In the genomic region with DNA sequence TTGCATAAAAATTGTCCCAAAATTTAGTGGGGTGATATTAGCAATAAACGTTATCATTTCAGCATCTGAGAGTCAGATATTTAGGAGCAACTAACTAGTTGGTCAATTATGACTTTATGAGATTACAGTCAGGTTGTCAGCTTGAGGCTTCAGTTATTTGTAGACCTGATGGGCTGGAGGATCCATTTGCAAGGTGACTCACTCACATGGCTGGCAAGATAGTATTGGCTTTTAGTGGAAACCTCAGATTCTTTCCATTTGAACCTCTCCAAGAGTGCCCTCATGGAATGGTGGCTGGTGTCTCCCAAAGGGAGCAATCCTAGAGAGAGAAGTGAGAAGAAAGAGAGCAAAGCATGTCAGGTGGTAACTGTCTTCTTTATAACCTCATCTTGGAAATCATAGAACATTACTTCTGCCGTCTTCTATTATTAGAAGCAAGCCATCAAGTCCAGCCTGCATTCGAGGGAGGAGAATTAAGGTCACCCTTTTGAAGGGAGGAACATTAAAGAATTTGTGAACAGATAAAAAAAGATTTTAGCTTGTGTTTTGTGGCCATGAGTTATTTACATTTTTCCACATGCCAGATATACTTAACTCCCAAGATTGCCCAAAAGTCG, we compare ENCODE assay signal across 18 cellular contexts.
A peak's percentile ranks its signal among the peaks of the same experiment; 100 is the strongest.
DNase-seq lines count a peak whose midpoint lies in the region; ATAC-seq and TF ChIP-seq lines count a peak whose summit lies in the region.
"Had no signal": no experiment of that assay in that cellular context is flagged by ENCODE, and none has a peak within 500 bp of the region (broad histone marks: within the 10 kb centered on the region; RNA-seq: fewer than 3 reads in every experiment).

No MANE protein-coding gene starts in this region.

- peaks cover 17% of the 10 kb centered on the region for H3K36me3 Mint-ChIP-seq in activated CD8-positive, alpha-beta memory T cell treated with anti-CD3 and anti-CD28 coated beads, Interleukin-2, amount 10 ng/mL, durations not matched to agents 7 days and 5 days

- H2AK5ac ChIP-seq in mesendoderm (ENCODE audit: low read length): no peak overlapping the region

- H3K9me3 ChIP-seq in left ventricle myocardium inferior (replicated peaks): no peaks in the 10 kb centered on the region
- H3K9me3 ChIP-seq in SK-N-SH: no peaks in the 10 kb centered on the region
- H3K9me3 ChIP-seq in skeletal muscle tissue (ENCODE audit: control insufficient read depth in 3 of 3, low read length in 3 of 3): no peaks in the 10 kb centered on the region
- H3K9me3 ChIP-seq: SJSA1 had no signal

- no peak overlapping the region for H2BK120ac ChIP-seq in mesendoderm (ENCODE audit: low read depth, low read length)

- WGBS in SK-N-SH (ENCODE audit: low lambda C conversion rate): 75% methylated on average over 4 of the region's 4 CpGs
- WGBS in mesendoderm (ENCODE audit: extremely low coverage, insufficient coverage, low lambda C conversion rate): no CpG with 5 or more reads among the region's 4 CpGs

- no peak overlapping the region for H3K18ac ChIP-seq in mesendoderm (ENCODE audit: low read length)

- CTCF ChIA-PET in SK-N-SH (lab: Yijun Ruan, JAX): interaction anchor here (0.7 to 4.7 kb wide), 4 partner anchors 18 to 100 kb away, joined by 3 to 24 read pairs (median 4); a partner anchor contains a TSS
- CTCF ChIA-PET in activated CD8-positive, alpha-beta memory T cell treated with anti-CD3 and anti-CD28 coated beads, Interleukin-2, amount 10 ng/mL, durations not matched to agents 7 days and 5 days (lab: Charles Lee): interaction anchor here (0.7 kb wide), 1 partner anchor 24 kb away, joined by 3 read pairs; no protein-coding TSS in a partner anchor

- H3K79me2 ChIP-seq in SK-N-SH (ENCODE audit: insufficient read depth): peaks cover 96% of the 10 kb centered on the region
- H3K79me2 ChIP-seq in mesendoderm (ENCODE audit: control insufficient read depth, insufficient read depth, low read length): peaks cover 5% of the 10 kb centered on the region

- H4K8ac ChIP-seq in mesendoderm (ENCODE audit: low read depth, low read length): no peak overlapping the region

- H3K4me2 ChIP-seq in SK-N-SH (no peak overlapping the region), mesendoderm (ENCODE audit: low read length) (no peak overlapping the region)

- no peak overlapping the region for H3K9ac ChIP-seq in SK-N-SH
- H3K9ac ChIP-seq in mesendoderm (ENCODE audit: low read length): no peak overlapping the region
- no peak overlapping the region for H3K9ac ChIP-seq in skeletal muscle tissue (ENCODE audit: low read depth in 1 of 3, low read length in 3 of 3)

- no peaks in the 10 kb centered on the region for H3K36me3 ChIP-seq in left ventricle myocardium inferior
- peaks cover 0 to 5% of the 10 kb centered on the region in 2 experiments for H3K36me3 ChIP-seq in SK-N-SH (replicated peaks in 1 of 2; ENCODE audit: control insufficient read depth in 1 of 2, insufficient read depth in 2 of 2, low read length in 1 of 2)
- no peaks in the 10 kb centered on the region for H3K36me3 ChIP-seq in mesendoderm (ENCODE audit: control insufficient read depth, insufficient read depth, low read length)
- no peaks in the 10 kb centered on the region for H3K36me3 ChIP-seq in skeletal muscle tissue (ENCODE audit: control insufficient read depth in 3 of 3, insufficient read depth in 3 of 3, low read length in 3 of 3)

- H3K9me3 Mint-ChIP-seq in activated CD8-positive, alpha-beta memory T cell treated with anti-CD3 and anti-CD28 coated beads, Interleukin-2, amount 10 ng/mL, durations not matched to agents 7 days and 5 days (ENCODE audit: low read depth): no peaks in the 10 kb centered on the region
- H3K9me3 Mint-ChIP-seq: CD14-positive monocyte had no signal

- no peak overlapping the region for H2AFZ ChIP-seq in SK-N-SH (ENCODE audit: low read depth)

- H3F3A ChIP-seq in SK-N-SH (replicated peaks; ENCODE audit: insufficient read depth): peaks cover 13% of the 10 kb centered on the region

- DNase-seq in left ventricle myocardium inferior (no peak), cardiac septum (ENCODE audit: low spot score) (no peak), SK-N-SH (no peak), mesendoderm (peak; percentile 40), pons (ENCODE audit: low spot score) (no peak), Ammon's horn (ENCODE audit: low spot score) (no peak)
- DNase-seq in activated CD8-positive, alpha-beta memory T cell treated with anti-CD3 and anti-CD28 coated beads, Interleukin-2, amount 10 ng/mL, durations not matched to agents 7 days and 5 days: no peak
- DNase-seq: DMS53, HCEC 1CT, KG1, NCI-H1048, NCI-H146, NCI-H2081, NCI-H774, RPMI8226 had no signal

- no peak for ATAC-seq in activated CD8-positive, alpha-beta memory T cell treated with anti-CD3 and anti-CD28 coated beads, Interleukin-2, amount 10 ng/mL, durations not matched to agents 7 days and 5 days

- H4K20me1 ChIP-seq in SK-N-SH (ENCODE audit: insufficient read depth): peaks cover 14% of the 10 kb centered on the region

- H3K4me1 Mint-ChIP-seq in activated CD8-positive, alpha-beta memory T cell treated with anti-CD3 and anti-CD28 coated beads, Interleukin-2, amount 10 ng/mL, durations not matched to agents 7 days and 5 days: peaks cover 27% of the 10 kb centered on the region

- POLR2A ChIA-PET in SK-N-SH (lab: Yijun Ruan, JAX): no interaction called here

- no peak overlapping the region for H3K23ac ChIP-seq in mesendoderm (ENCODE audit: low read length)

- H3K27me3 Mint-ChIP-seq in activated CD8-positive, alpha-beta memory T cell treated with anti-CD3 and anti-CD28 coated beads, Interleukin-2, amount 10 ng/mL, durations not matched to agents 7 days and 5 days: no peaks in the 10 kb centered on the region

- no peak overlapping the region for H3K4ac ChIP-seq in mesendoderm (ENCODE audit: low read depth, low read length)

- TF ChIP-seq EP300 in SK-N-SH (IDR thresholded peaks at IDR 0.05; ENCODE audit: borderline replicate concordance in 1 of 2, low read depth in 1 of 2, low read length in 1 of 2): no peak

- H3K27ac Mint-ChIP-seq in activated CD8-positive, alpha-beta memory T cell treated with anti-CD3 and anti-CD28 coated beads, Interleukin-2, amount 10 ng/mL, durations not matched to agents 7 days and 5 days: no peak overlapping the region

- no peaks in the 10 kb centered on the region for H3K9me2 ChIP-seq in SK-N-SH

- H3K27ac ChIP-seq in left ventricle myocardium inferior (replicated peaks): peak overlapping the region; percentile 46
- no peak overlapping the region for H3K27ac ChIP-seq in SK-N-SH (ENCODE audit: low read depth in 2 of 2, low read length in 1 of 2)
- H3K27ac ChIP-seq in mesendoderm (ENCODE audit: low read depth, low read length): no peak overlapping the region
- H3K27ac ChIP-seq in skeletal muscle tissue (ENCODE audit: low read depth, low read length): peak overlapping the region; percentile 45
- H3K27ac ChIP-seq: SJSA1 had no signal

- no peak overlapping the region for H2BK15ac ChIP-seq in mesendoderm (replicated peaks; ENCODE audit: low read depth)

- TF ChIP-seq CTCF in left ventricle myocardium inferior (IDR thresholded peaks at IDR 0.05; ENCODE audit: borderline replicate concordance): no peak
- no peak for TF ChIP-seq CTCF in SK-N-SH (IDR thresholded peaks at IDR 0.05)

- H3K56ac ChIP-seq in mesendoderm (ENCODE audit: low read length): no peak overlapping the region

- no peak overlapping the region for H4K5ac ChIP-seq in mesendoderm (ENCODE audit: low read length)

- H3K79me1 ChIP-seq in mesendoderm (ENCODE audit: low read length): peaks cover 7% of the 10 kb centered on the region

- H3K4me3 ChIP-seq in left ventricle myocardium inferior (no peak overlapping the region), SK-N-SH (ENCODE audit: low read depth in 2 of 2, low read length in 1 of 2) (no peak overlapping the region), mesendoderm (ENCODE audit: low read length) (no peak overlapping the region), skeletal muscle tissue (ENCODE audit: low read length in 3 of 3) (no peak overlapping the region)
- H3K4me3 ChIP-seq: SJSA1 had no signal

- no peak for TF ChIP-seq RAD21 in SK-N-SH (IDR thresholded peaks at IDR 0.05; ENCODE audit: low read length)

- H3K4me3 Mint-ChIP-seq in activated CD8-positive, alpha-beta memory T cell treated with anti-CD3 and anti-CD28 coated beads, Interleukin-2, amount 10 ng/mL, durations not matched to agents 7 days and 5 days: no peak overlapping the region
- H3K4me3 Mint-ChIP-seq: CD14-positive monocyte had no signal

- no peaks in the 10 kb centered on the region for H3K27me3 ChIP-seq in left ventricle myocardium inferior (ENCODE audit: low read depth)
- no peaks in the 10 kb centered on the region for H3K27me3 ChIP-seq in SK-N-SH (ENCODE audit: insufficient read depth)
- no peaks in the 10 kb centered on the region for H3K27me3 ChIP-seq in mesendoderm (ENCODE audit: insufficient read depth, low read length, poor library complexity)
- H3K27me3 ChIP-seq in skeletal muscle tissue (ENCODE audit: control insufficient read depth in 3 of 3, insufficient read depth in 3 of 3, low read length in 3 of 3): no peaks in the 10 kb centered on the region
- H3K27me3 ChIP-seq: SJSA1 had no signal

- H3K4me1 ChIP-seq in left ventricle myocardium inferior (peaks cover 40% of the 10 kb centered on the region), SK-N-SH (ENCODE audit: control insufficient read depth in 1 of 2, insufficient read depth in 2 of 2, low read depth in 1 of 2, low read length in 1 of 2) (peaks cover 0 to 4% of the 10 kb centered on the region in 2 experiments; a peak in 1 of 4 replicates), mesendoderm (ENCODE audit: control insufficient read depth, low read depth, low read length) (peaks cover 3% of the 10 kb centered on the region), skeletal muscle tissue (ENCODE audit: control insufficient read depth in 3 of 3, insufficient read depth in 3 of 3, low read length in 3 of 3) (peaks cover 11 to 23% (median 12%) of the 10 kb centered on the region in 3 donors)

- intact Hi-C loops in left ventricle myocardium inferior (cut with micrococcal nuclease): no loop called here
- intact Hi-C loops in cardiac septum (cut with DNase I): no loop called here

- H2BK5ac ChIP-seq in mesendoderm (ENCODE audit: low read length): no peak overlapping the region

TF ChIP-seq in SK-N-SH, 30 proteins besides CTCF, POLR2A, EP300 and RAD21:
- TF ChIP-seq TEAD4 (IDR thresholded peaks at IDR 0.05; ENCODE audit: borderline replicate concordance, insufficient read depth) (no peak), FOSL2 (IDR thresholded peaks at IDR 0.05; ENCODE audit: borderline replicate concordance, low read depth) (peak; percentile 35; the same call in 1 of the 2 replicates)
TF ChIP-seq in SK-N-SH: peak in this region for 1.

Comparison
In these comparisons a context has a peak if more than half of its experiments do, and no peak if none do; other contexts are left out.
1. H3K27ac ChIP-seq: peak in left ventricle myocardium inferior (single experiment) and skeletal muscle tissue (single experiment); none in SK-N-SH (0 of 2) and mesendoderm (single experiment).